ENCODE assay signal across 16 cellular contexts in genomic region chr16:68920349-68920748, GRCh38.
DNase-seq lines count a peak whose midpoint lies in the region; ATAC-seq, FAIRE-seq and TF ChIP-seq lines count a peak whose summit lies in the region.
"Had no signal": no experiment of that assay in that cellular context is flagged by ENCODE, and none has a peak within 500 bp of the region (broad histone marks: within the 10 kb centered on the region; RNA-seq: fewer than 3 reads in every experiment).

No MANE protein-coding gene starts in this region.

- no peaks in the 10 kb centered on the region for H3K9me3 Mint-ChIP-seq in activated CD8-positive, alpha-beta memory T cell treated with anti-CD3 and anti-CD28 coated beads, Interleukin-2, amount 10 ng/mL, durations not matched to agents 7 days and 5 days (ENCODE audit: low read depth)

- TF ChIP-seq CTCF in PC-9 (conservative IDR thresholded peaks at IDR 0.05) = no peak
- TF ChIP-seq CTCF in bronchial epithelial cell (IDR thresholded peaks at IDR 0.05; ENCODE audit: insufficient read depth, low read length, severe bottlenecking) = no peak
- TF ChIP-seq CTCF in foreskin keratinocyte (conservative IDR thresholded peaks at IDR 0.05) = no peak

- H3K27me3 ChIP-seq in PC-9 (ENCODE audit: insufficient read depth, low read depth) (no peaks in the 10 kb centered on the region), bronchial epithelial cell (ENCODE audit: control insufficient read depth, insufficient read depth, low read length) (no peaks in the 10 kb centered on the region), foreskin keratinocyte (no peaks in the 10 kb centered on the region)
- H3K27me3 ChIP-seq: BE2C had no signal

- H3K4me2 ChIP-seq in PC-9 = peak overlapping the region; percentile 8; the same call in 1 of the 2 replicates
- H3K4me2 ChIP-seq: A549 had no signal

- POLR2A ChIA-PET in PC-9 (lab: Charles Lee; ENCODE audit: unreplicated experiment) = interaction anchor here (0.5 kb wide), 1 partner anchor 70 kb away, joined by 4 read pairs; no protein-coding TSS in a partner anchor

- no TSS peak for BruUV-seq in PC-9 (replicated peaks; lab: Mats Ljungman, UMichigan)

- ATAC-seq in foreskin keratinocyte (peak; percentile 34), GM21529 (IDR thresholded peaks at IDR 0.05; ENCODE audit: unreplicated experiment) (no peak)
- ATAC-seq in activated CD8-positive, alpha-beta memory T cell treated with anti-CD3 and anti-CD28 coated beads, Interleukin-2, amount 10 ng/mL, durations not matched to agents 7 days and 5 days = no peak
- ATAC-seq: A549 had no signal

- no peaks in the 10 kb centered on the region for H3K9me3 ChIP-seq in PC-9 (ENCODE audit: insufficient read depth, low read depth)
- H3K9me3 ChIP-seq: A549, BE2C, Caco-2 had no signal

- no peaks in the 10 kb centered on the region for H3K79me2 ChIP-seq in PC-9 (ENCODE audit: low read depth)

- CTCF ChIA-PET in PC-9 (lab: Charles Lee) = no interaction called here
- CTCF ChIA-PET in activated CD8-positive, alpha-beta memory T cell treated with anti-CD3 and anti-CD28 coated beads, Interleukin-2, amount 10 ng/mL, durations not matched to agents 7 days and 5 days (lab: Charles Lee) = interaction anchor here (0.7 to 1.3 kb wide), 2 partner anchors 9 to 14 kb away, joined by 3 to 5 read pairs; no protein-coding TSS in a partner anchor

- no peak for FAIRE-seq in bronchial epithelial cell (lab: Jason Lieb, UNC)
- FAIRE-seq: A549, GM12892 had no signal

- peaks cover 12% of the 10 kb centered on the region for H3K36me3 Mint-ChIP-seq in activated CD8-positive, alpha-beta memory T cell treated with anti-CD3 and anti-CD28 coated beads, Interleukin-2, amount 10 ng/mL, durations not matched to agents 7 days and 5 days

- H3K36me3 ChIP-seq in PC-9 (ENCODE audit: low read depth) (no peaks in the 10 kb centered on the region), bronchial epithelial cell (ENCODE audit: control insufficient read depth, insufficient read depth, low read length) (no peaks in the 10 kb centered on the region)
- H3K36me3 ChIP-seq: BE2C had no signal

- no peaks in the 10 kb centered on the region for H3K4me1 Mint-ChIP-seq in activated CD8-positive, alpha-beta memory T cell treated with anti-CD3 and anti-CD28 coated beads, Interleukin-2, amount 10 ng/mL, durations not matched to agents 7 days and 5 days

- DNase-seq in PC-9 = no peak
- peak; percentile 88 for DNase-seq in bronchial epithelial cell (ENCODE audit: low read depth)
- DNase-seq in foreskin keratinocyte = peak; percentile 64 to 85
- no peak for DNase-seq in stimulated activated CD4-positive, alpha-beta T cell treated with anti-CD3 and anti-CD28 coated beads, Interleukin-15, amount 100 ng/mL, for 24 hours
- DNase-seq in activated CD8-positive, alpha-beta memory T cell treated with anti-CD3 and anti-CD28 coated beads, Interleukin-2, amount 10 ng/mL, durations not matched to agents 7 days and 5 days = no peak
- DNase-seq: BE2C; Caco-2; CD4-positive, alpha-beta memory T cell; DND-41; GDM1; GOT3; HCEC 1CT had no signal

- H3K27ac Mint-ChIP-seq in activated CD8-positive, alpha-beta memory T cell treated with anti-CD3 and anti-CD28 coated beads, Interleukin-2, amount 10 ng/mL, durations not matched to agents 7 days and 5 days = no peak overlapping the region

- H2AFZ ChIP-seq in PC-9 = no peak overlapping the region

- H3K4me3 Mint-ChIP-seq in activated CD8-positive, alpha-beta memory T cell treated with anti-CD3 and anti-CD28 coated beads, Interleukin-2, amount 10 ng/mL, durations not matched to agents 7 days and 5 days = no peak overlapping the region
- H3K4me3 Mint-ChIP-seq: CD4-positive, alpha-beta memory T cell had no signal

- no peaks in the 10 kb centered on the region for H4K20me1 ChIP-seq in PC-9 (ENCODE audit: insufficient read depth)

- no peaks in the 10 kb centered on the region for H3K9me2 ChIP-seq in PC-9 (ENCODE audit: insufficient read depth)

- peaks cover 33% of the 10 kb centered on the region for H3F3A ChIP-seq in PC-9 (ENCODE audit: insufficient read depth, low read depth)

- H3K4me1 ChIP-seq in PC-9 (replicated peaks; ENCODE audit: insufficient read depth) = peaks cover 49% of the 10 kb centered on the region
- peaks cover 38% of the 10 kb centered on the region for H3K4me1 ChIP-seq in foreskin keratinocyte
- H3K4me1 ChIP-seq: BE2C had no signal

- intact Hi-C loops in PC-9 (cut with micrococcal nuclease; ENCODE audit: unreplicated experiment) = loop anchor here (2.0 kb wide), 1 partner anchor 72 kb away; no protein-coding TSS in a partner anchor

- H3K4me3 ChIP-seq in PC-9 = no peak overlapping the region
- no peak overlapping the region for H3K4me3 ChIP-seq in bronchial epithelial cell (ENCODE audit: low read depth, low read length)
- H3K4me3 ChIP-seq: A549 had no signal

- H3K27ac ChIP-seq in PC-9 = peak overlapping the region; percentile 96
- H3K27ac ChIP-seq in foreskin keratinocyte = no peak overlapping the region
- H3K27ac ChIP-seq: C4-2B had no signal

- no peaks in the 10 kb centered on the region for H3K27me3 Mint-ChIP-seq in activated CD8-positive, alpha-beta memory T cell treated with anti-CD3 and anti-CD28 coated beads, Interleukin-2, amount 10 ng/mL, durations not matched to agents 7 days and 5 days
- H3K27me3 Mint-ChIP-seq: CD4-positive, alpha-beta memory T cell had no signal

Comparison
In these comparisons a context has a peak if more than half of its experiments do, and no peak if none do; other contexts are left out.
1. DNase-seq: peak in bronchial epithelial cell (single experiment) and foreskin keratinocyte (2 of 2); none in PC-9 (0 of 2), stimulated activated CD4-positive, alpha-beta T cell treated with anti-CD3 and anti-CD28 coated beads, Interleukin-15, amount 100 ng/mL, for 24 hours (single experiment) and activated CD8-positive, alpha-beta memory T cell treated with anti-CD3 and anti-CD28 coated beads, Interleukin-2, amount 10 ng/mL, durations not matched to agents 7 days and 5 days (single experiment).